ENCODE assay signal across 8 cellular contexts in genomic region chrX:47129879-47130358, GRCh38. TPM values are rescaled to one million over a fixed set of nuclear protein-coding genes. Genes with fewer than 3 reads are reported as not detected.
DNase-seq lines count a peak whose midpoint lies in the region; ATAC-seq and TF ChIP-seq lines count a peak whose summit lies in the region.

No MANE protein-coding gene starts in this region.

- H3K4me3 ChIP-seq in right atrium auricular region: peak overlapping the region; percentile 44 to 55

- no peaks in the 10 kb centered on the region for H3K27me3 ChIP-seq in right atrium auricular region

- H3K4me1 ChIP-seq in right atrium auricular region: peaks cover 0 to 6% of the 10 kb centered on the region in 2 donors

- no peaks in the 10 kb centered on the region for H3K9me3 ChIP-seq in right atrium auricular region

- H3K9me3 Mint-ChIP-seq in brain: peaks cover 0 to 9% (median 0%) of the 10 kb centered on the region in 5 experiments

- peak overlapping the region; percentile 76 to 78 for H3K27ac ChIP-seq in right atrium auricular region

- peaks cover 6% of the 10 kb centered on the region for H3K4me1 Mint-ChIP-seq in brain

- H3K27me3 Mint-ChIP-seq in brain: peaks cover 3% of the 10 kb centered on the region

- H3K36me3 ChIP-seq in right atrium auricular region: no peaks in the 10 kb centered on the region

- intact Hi-C loops in left cardiac atrium (cut with DNase I): no loop called here

- TF ChIP-seq CTCF in right atrium auricular region (IDR thresholded peaks at IDR 0.05): no peak
- TF ChIP-seq CTCF in brain (conservative IDR thresholded peaks at IDR 0.05): no peak

- H3K36me3 Mint-ChIP-seq in brain: peaks cover 7% of the 10 kb centered on the region

- ATAC-seq in left cardiac atrium: no peak

- H3K4me3 Mint-ChIP-seq in brain: peak overlapping the region; percentile 95 to 100 (median 98)

- H3K27ac Mint-ChIP-seq in brain: peak overlapping the region; percentile 75 to 100 (median 98)

- no peak for DNase-seq in right atrium auricular region (ENCODE audit: low spot score)
- DNase-seq in left cardiac atrium: no peak
- DNase-seq in mesenteric fat pad (ENCODE audit: low spot score): peak; percentile 2
- DNase-seq in midbrain (lab: John Stamatoyannopoulos, UW): no peak
- no peak for DNase-seq in H4 (ENCODE audit: low spot score)
- no peak for DNase-seq in kidney tubule cell (ENCODE audit: low spot score)
- no peak for DNase-seq in occipital lobe (lab: John Stamatoyannopoulos, UW)

RNA-seq across cellular contexts. Expression of gene NDUFB11, which starts 14.6 kb away (rescaled TPM):
- total RNA-seq in right atrium auricular region (100 to 1,000 TPM; 113 to 120 TPM), left cardiac atrium (100 to 1,000 TPM; 137 to 138 TPM), mesenteric fat pad (58.6 TPM), occipital lobe (50.4 TPM)
- polyA plus RNA-seq in brain (ENCODE audit: insufficient read depth, low read depth, low replicate concordance): 257 TPM
- total RNA-seq in H4 (2014; rRNA removed; shearing (Covaris generic)): 129 and 138 TPM in 2 replicates

RNA-seq across cellular contexts. Expression of gene RBM10, which starts 15.1 kb away (rescaled TPM):
- total RNA-seq in right atrium auricular region (10 to 100 TPM; 22.1 to 32.1 TPM), left cardiac atrium (10 to 100 TPM; 22.1 to 23.9 TPM), mesenteric fat pad (23.6 TPM), occipital lobe (38.7 TPM)
- 61.6 TPM for polyA plus RNA-seq in brain (ENCODE audit: insufficient read depth, low read depth, low replicate concordance)
- 37.9 and 42.3 TPM in 2 replicates for total RNA-seq in H4 (2014; rRNA removed; shearing (Covaris generic))

RNA-seq across cellular contexts. Expression of gene RGN, which starts 51.7 kb away (rescaled TPM):
- total RNA-seq in right atrium auricular region: 10 to 100 TPM in 1 of 2 donors, 1 to 10 TPM in 1; 7.3 to 14.1 TPM
- 10 to 100 TPM in 1 of 2 donors, 1 to 10 TPM in 1; 9.3 to 13.9 TPM for total RNA-seq in left cardiac atrium
- 6.5 TPM for polyA plus RNA-seq in brain (ENCODE audit: insufficient read depth, low read depth, low replicate concordance)
- 4.6 TPM for total RNA-seq in mesenteric fat pad
- total RNA-seq in H4 (2014; rRNA removed; shearing (Covaris generic)): not detected in 2 replicates
- total RNA-seq in occipital lobe: 3.6 TPM
